Comparison of ENCODE assay signal across 8 cellular contexts in the genomic region with DNA sequence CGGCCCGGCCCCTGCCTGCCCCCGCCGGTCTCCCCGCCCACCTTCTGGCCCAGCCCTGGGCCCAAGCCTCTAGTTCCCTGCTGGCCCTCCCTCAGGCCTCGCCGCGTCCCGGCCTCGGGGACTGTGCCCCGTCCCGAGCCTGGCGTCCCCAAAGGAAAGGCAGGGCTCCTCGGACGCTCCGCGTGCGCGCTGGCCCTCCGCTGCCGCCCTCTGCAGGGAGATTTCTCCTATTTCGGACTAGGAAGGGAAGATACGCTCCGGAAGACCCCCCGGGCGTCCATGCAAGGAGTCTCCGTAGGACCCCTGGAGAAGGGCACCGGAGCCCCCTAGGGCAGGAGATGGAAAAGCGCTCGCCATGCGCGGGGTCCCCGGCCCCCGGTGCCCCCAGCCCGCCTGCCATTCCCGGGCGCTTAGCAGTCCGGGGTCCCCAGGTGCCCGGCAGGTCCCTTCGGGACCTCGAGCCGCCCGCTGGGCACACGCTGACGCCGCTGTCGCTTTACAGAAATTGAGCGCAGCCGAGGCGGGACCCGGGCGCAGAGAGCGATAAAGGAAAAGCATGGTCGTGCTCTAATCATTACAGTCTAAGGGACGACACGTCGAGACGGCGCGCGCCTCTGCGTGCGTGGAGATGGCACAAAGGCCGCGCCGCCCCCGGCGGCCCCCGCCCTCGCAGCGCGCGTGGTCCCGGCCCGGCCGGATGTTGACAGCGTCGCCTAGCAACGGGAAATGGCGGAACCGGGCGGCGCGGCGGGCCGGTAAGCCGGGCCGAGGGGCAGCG. TPM values are rescaled to one million over a fixed set of nuclear protein-coding genes. Genes with fewer than 3 reads are reported as not detected.
A peak's percentile ranks its signal among the peaks of the same experiment; 100 is the strongest.
DNase-seq lines count a peak whose midpoint lies in the region; ATAC-seq and TF ChIP-seq lines count a peak whose summit lies in the region.

A gene with protein sequence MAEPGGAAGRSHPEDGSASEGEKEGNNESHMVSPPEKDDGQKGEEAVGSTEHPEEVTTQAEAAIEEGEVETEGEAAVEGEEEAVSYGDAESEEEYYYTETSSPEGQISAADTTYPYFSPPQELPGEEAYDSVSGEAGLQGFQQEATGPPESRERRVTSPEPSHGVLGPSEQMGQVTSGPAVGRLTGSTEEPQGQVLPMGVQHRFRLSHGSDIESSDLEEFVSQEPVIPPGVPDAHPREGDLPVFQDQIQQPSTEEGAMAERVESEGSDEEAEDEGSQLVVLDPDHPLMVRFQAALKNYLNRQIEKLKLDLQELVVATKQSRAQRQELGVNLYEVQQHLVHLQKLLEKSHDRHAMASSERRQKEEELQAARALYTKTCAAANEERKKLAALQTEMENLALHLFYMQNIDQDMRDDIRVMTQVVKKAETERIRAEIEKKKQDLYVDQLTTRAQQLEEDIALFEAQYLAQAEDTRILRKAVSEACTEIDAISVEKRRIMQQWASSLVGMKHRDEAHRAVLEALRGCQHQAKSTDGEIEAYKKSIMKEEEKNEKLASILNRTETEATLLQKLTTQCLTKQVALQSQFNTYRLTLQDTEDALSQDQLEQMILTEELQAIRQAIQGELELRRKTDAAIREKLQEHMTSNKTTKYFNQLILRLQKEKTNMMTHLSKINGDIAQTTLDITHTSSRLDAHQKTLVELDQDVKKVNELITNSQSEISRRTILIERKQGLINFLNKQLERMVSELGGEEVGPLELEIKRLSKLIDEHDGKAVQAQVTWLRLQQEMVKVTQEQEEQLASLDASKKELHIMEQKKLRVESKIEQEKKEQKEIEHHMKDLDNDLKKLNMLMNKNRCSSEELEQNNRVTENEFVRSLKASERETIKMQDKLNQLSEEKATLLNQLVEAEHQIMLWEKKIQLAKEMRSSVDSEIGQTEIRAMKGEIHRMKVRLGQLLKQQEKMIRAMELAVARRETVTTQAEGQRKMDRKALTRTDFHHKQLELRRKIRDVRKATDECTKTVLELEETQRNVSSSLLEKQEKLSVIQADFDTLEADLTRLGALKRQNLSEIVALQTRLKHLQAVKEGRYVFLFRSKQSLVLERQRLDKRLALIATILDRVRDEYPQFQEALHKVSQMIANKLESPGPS (plus strand): TSS at position 706 of the 778 bp plus-strand sequence. CDS start 21 bp downstream, at position 727.

- under 1% methylated on average over 36 of the region's 89 CpGs for WGBS in suprapubic skin

- no peaks in the 10 kb centered on the region for H3K27me3 ChIP-seq in suprapubic skin

- TF ChIP-seq POLR2A in suprapubic skin (IDR thresholded peaks at IDR 0.05) = no peak

- in situ Hi-C loops in ACHN (cut with HindIII; ENCODE audit: low pct_ligation_motif_present, low pct_unique_long_range_greater_than_20kb, low sequenced_read_pairs) = no loop called here

- H3K27ac ChIP-seq in suprapubic skin = peak within 1 kb of the TSS; percentile 85

- H3K4me1 ChIP-seq in suprapubic skin = peaks cover 38% of the 10 kb centered on the region

- no peak for TF ChIP-seq CTCF in suprapubic skin (IDR thresholded peaks at IDR 0.05)

- TF ChIP-seq EP300 in suprapubic skin (IDR thresholded peaks at IDR 0.05) = no peak

- ATAC-seq in GM19035 (IDR thresholded peaks at IDR 0.05; ENCODE audit: unreplicated experiment) = peak; percentile 77

- peak within 1 kb of the TSS; percentile 67 for H3K4me3 ChIP-seq in suprapubic skin

- no peaks in the 10 kb centered on the region for H3K9me3 ChIP-seq in suprapubic skin

- DNase-seq in ACHN (peak; percentile 82), M059J (ENCODE audit: low read depth) (peak; percentile 77), SK-N-DZ (ENCODE audit: low spot score) (peak; percentile 79), glomerular visceral epithelial cell (ENCODE audit: extremely low spot score) (peak; percentile 81), occipital lobe (lab: John Stamatoyannopoulos, UW) (peak; percentile 65), suprapubic skin (ENCODE audit: low spot score in 2 of 2) (peak; percentile 91 to 92)
- DNase-seq in activated naive CD4-positive, alpha-beta T cell treated with anti-CD3 and anti-CD28 coated beads, Interleukin-2, amount 50 U/mL, for 16 hours = peak; percentile 79

- no peaks in the 10 kb centered on the region for H3K36me3 ChIP-seq in suprapubic skin

RNA-seq across cellular contexts. Expression of the gene that starts here (rescaled TPM):
- total RNA-seq in M059J (2014; rRNA removed; shearing (Covaris generic)) = 0.94 and 1.3 TPM in 2 replicates
- polyA plus RNA-seq in SK-N-DZ (2014; cell fraction: cytosol; rRNA removed) = 3.7 and 10.0 TPM in 2 replicates
- polyA plus RNA-seq in SK-N-DZ (2014; cell fraction: nucleus; rRNA removed) = 11.1 and 13.7 TPM in 2 replicates
- total RNA-seq in occipital lobe (5.0 TPM), suprapubic skin (1 to 10 TPM; 1.2 to 4.4 (median 2.9) TPM)

Comparison
In these comparisons a context has a peak if more than half of its experiments do, and no peak if none do; other contexts are left out.
1. Peak in every context shown above with its lines: DNase-seq, ATAC-seq, H3K4me3 ChIP-seq and H3K27ac ChIP-seq.